9 cellular contexts compared by ENCODE assay signal in genomic region chr2:224401641-224402342, GRCh38. TPM values are rescaled to one million over a fixed set of nuclear protein-coding genes. Genes with fewer than 3 reads are reported as not detected.
DNase-seq lines count a peak whose midpoint lies in the region; ATAC-seq, FAIRE-seq and TF ChIP-seq lines count a peak whose summit lies in the region.
"Had no signal": no experiment of that assay in that cellular context is flagged by ENCODE, and none has a peak within 500 bp of the region (broad histone marks: within the 10 kb centered on the region; RNA-seq: fewer than 3 reads in every experiment).

Gene FAM124B, minus strand, starts transcription at chr2:224402107. Its CDS starts 339 bp downstream, at chr2:224401768.

- H3K4me3 Mint-ChIP-seq in CD4-positive, alpha-beta memory T cell = peak within 1 kb of the TSS; percentile 61 to 84 (median 72)
- peak within 1 kb of the TSS; percentile 42 for H3K4me3 Mint-ChIP-seq in activated CD8-positive, alpha-beta T cell treated with anti-CD3 and anti-CD28 coated beads, Interleukin-2, amount 10 ng/mL, durations not matched to agents 7 days and 5 days
- no peak within 1 kb of the TSS for H3K4me3 Mint-ChIP-seq in Caco-2 (ENCODE audit: unreplicated experiment)

- H3K4me1 Mint-ChIP-seq in CD4-positive, alpha-beta memory T cell = peaks cover 0 to 13% (median 3%) of the 10 kb centered on the region in 4 donors
- H3K4me1 Mint-ChIP-seq in activated CD8-positive, alpha-beta T cell treated with anti-CD3 and anti-CD28 coated beads, Interleukin-2, amount 10 ng/mL, durations not matched to agents 7 days and 5 days (ENCODE audit: low read depth) = peaks cover 7% of the 10 kb centered on the region
- no peaks in the 10 kb centered on the region for H3K4me1 Mint-ChIP-seq in Caco-2 (ENCODE audit: low read depth, unreplicated experiment)

- no peak for FAIRE-seq in pancreas (lab: Jason Lieb, UNC)
- FAIRE-seq: GM18507 had no signal

- ATAC-seq in HG03354 (IDR thresholded peaks at IDR 0.05; ENCODE audit: poor library complexity, severe bottlenecking, unreplicated experiment) = peak; percentile 66
- ATAC-seq in activated CD8-positive, alpha-beta T cell treated with anti-CD3 and anti-CD28 coated beads, Interleukin-2, amount 10 ng/mL, durations not matched to agents 7 days and 5 days = peak; percentile 73
- peak; percentile 13 to 83 (median 62) for ATAC-seq in pancreas
- no peak for ATAC-seq in HG03095 (IDR thresholded peaks at IDR 0.05; ENCODE audit: unreplicated experiment)
- ATAC-seq in HG03196 (IDR thresholded peaks at IDR 0.05; ENCODE audit: unreplicated experiment) = no peak

- peak within 1 kb of the TSS; percentile 31 to 97 (median 85) for H3K27ac Mint-ChIP-seq in CD4-positive, alpha-beta memory T cell
- peak within 1 kb of the TSS; percentile 47 for H3K27ac Mint-ChIP-seq in activated CD8-positive, alpha-beta T cell treated with anti-CD3 and anti-CD28 coated beads, Interleukin-2, amount 10 ng/mL, durations not matched to agents 7 days and 5 days
- no peak within 1 kb of the TSS for H3K27ac Mint-ChIP-seq in Caco-2 (ENCODE audit: unreplicated experiment)

- H3K9me3 Mint-ChIP-seq in CD4-positive, alpha-beta memory T cell = no peaks in the 10 kb centered on the region
- no peaks in the 10 kb centered on the region for H3K9me3 Mint-ChIP-seq in activated CD8-positive, alpha-beta T cell treated with anti-CD3 and anti-CD28 coated beads, Interleukin-2, amount 10 ng/mL, durations not matched to agents 7 days and 5 days (ENCODE audit: insufficient read depth)
- H3K9me3 Mint-ChIP-seq in Caco-2 (ENCODE audit: unreplicated experiment) = peaks cover 15% of the 10 kb centered on the region

- no peaks in the 10 kb centered on the region for H3K36me3 ChIP-seq in CD4-positive, alpha-beta memory T cell (ENCODE audit: insufficient read depth, low read length)
- H3K36me3 ChIP-seq in pancreas (no peaks in the 10 kb centered on the region), Caco-2 (ENCODE audit: control insufficient read depth, insufficient read depth, low read length) (no peaks in the 10 kb centered on the region)

- 59 to 62% methylated on average over 19 of the region's 19 CpGs for WGBS in pancreas, 2 donors

- CTCF ChIA-PET in CD4-positive, alpha-beta memory T cell (lab: Charles Lee; ENCODE audit: partially characterized antibody) = interaction anchor here (0.9 to 1.7 kb wide), 5 partner anchors 9 to 436 kb away, joined by 3 to 8 read pairs (median 3); no protein-coding TSS in a partner anchor
- CTCF ChIA-PET in activated CD8-positive, alpha-beta T cell treated with anti-CD3 and anti-CD28 coated beads, Interleukin-2, amount 10 ng/mL, durations not matched to agents 7 days and 5 days (lab: Charles Lee) = interaction anchor here (0.9 kb wide), 1 partner anchor 34 kb away, joined by 3 read pairs; no protein-coding TSS in a partner anchor
- CTCF ChIA-PET in Caco-2 (lab: Charles Lee) = no interaction called here

- no peaks in the 10 kb centered on the region for H3K27me3 ChIP-seq in CD4-positive, alpha-beta memory T cell (ENCODE audit: insufficient read depth, low read length)
- H3K27me3 ChIP-seq in pancreas (no peaks in the 10 kb centered on the region), Caco-2 (replicated peaks; ENCODE audit: control insufficient read depth, insufficient read depth, low read length) (no peaks in the 10 kb centered on the region)

- intact Hi-C loops in CD4-positive, alpha-beta memory T cell (cut with micrococcal nuclease) = no loop called here
- intact Hi-C loops in pancreas (cut with DNase I) (no loop called here), Caco-2 (cut with micrococcal nuclease; ENCODE audit: unreplicated experiment) (no loop called here)

- no peaks in the 10 kb centered on the region for H3K9me3 ChIP-seq in CD4-positive, alpha-beta memory T cell (ENCODE audit: control insufficient read depth in 1 of 2, low read length in 2 of 2)
- H3K9me3 ChIP-seq in pancreas = no peaks in the 10 kb centered on the region
- no peaks in the 10 kb centered on the region for H3K9me3 ChIP-seq in Caco-2

- H3K27me3 Mint-ChIP-seq in CD4-positive, alpha-beta memory T cell = peaks cover 0 to 4% of the 10 kb centered on the region in 2 donors
- peaks cover 8% of the 10 kb centered on the region for H3K27me3 Mint-ChIP-seq in activated CD8-positive, alpha-beta T cell treated with anti-CD3 and anti-CD28 coated beads, Interleukin-2, amount 10 ng/mL, durations not matched to agents 7 days and 5 days (ENCODE audit: low read depth)
- peaks cover 9% of the 10 kb centered on the region for H3K27me3 Mint-ChIP-seq in Caco-2 (ENCODE audit: insufficient read depth, unreplicated experiment)

- peak; percentile 35 to 70 (median 58) for DNase-seq in CD4-positive, alpha-beta memory T cell
- peak; percentile 46 for DNase-seq in activated CD8-positive, alpha-beta T cell treated with anti-CD3 and anti-CD28 coated beads, Interleukin-2, amount 10 ng/mL, durations not matched to agents 7 days and 5 days
- DNase-seq in foreskin fibroblast (peak; percentile 45 to 65), pancreas (peak in 1 of 6 donors; percentile 38), Caco-2 (no peak)

- peak within 1 kb of the TSS; percentile 27 for H3K27ac ChIP-seq in CD4-positive, alpha-beta memory T cell (ENCODE audit: low read depth, low read length)
- no peak within 1 kb of the TSS for H3K27ac ChIP-seq in pancreas

- peak within 1 kb of the TSS in 1 of 2 donors; percentile 38 for H3K4me3 ChIP-seq in CD4-positive, alpha-beta memory T cell (ENCODE audit: low read length in 2 of 2)
- no peak within 1 kb of the TSS for H3K4me3 ChIP-seq in foreskin fibroblast (ENCODE audit: low read depth in 1 of 2, low read length in 2 of 2)
- peak within 1 kb of the TSS in 2 of 4 donors; percentile 1 to 28 for H3K4me3 ChIP-seq in pancreas
- H3K4me3 ChIP-seq in Caco-2 (ENCODE audit: low read depth, low read length) = no peak within 1 kb of the TSS

- TF ChIP-seq CTCF in foreskin fibroblast (IDR thresholded peaks at IDR 0.05; ENCODE audit: low read depth, low read length) (no peak), pancreas (IDR thresholded peaks at IDR 0.05) (no peak), Caco-2 (IDR thresholded peaks at IDR 0.05; ENCODE audit: insufficient read depth in 1 of 2, low read depth in 1 of 2, low read length in 1 of 2, severe bottlenecking in 1 of 2, unreplicated experiment in 1 of 2) (no peak)

- POLR2A ChIA-PET in CD4-positive, alpha-beta memory T cell (lab: Charles Lee; ENCODE audit: partially characterized antibody) = no interaction called here
- POLR2A ChIA-PET in activated CD8-positive, alpha-beta T cell treated with anti-CD3 and anti-CD28 coated beads, Interleukin-2, amount 10 ng/mL, durations not matched to agents 7 days and 5 days (lab: Charles Lee) = no interaction called here
- POLR2A ChIA-PET in Caco-2 (lab: Charles Lee) = no interaction called here

- BruUV-seq in Caco-2 (replicated peaks; lab: Mats Ljungman, UMichigan) = no TSS peak

- H3K36me3 Mint-ChIP-seq in CD4-positive, alpha-beta memory T cell = peaks cover 0 to 6% of the 10 kb centered on the region in 2 donors
- H3K36me3 Mint-ChIP-seq in activated CD8-positive, alpha-beta T cell treated with anti-CD3 and anti-CD28 coated beads, Interleukin-2, amount 10 ng/mL, durations not matched to agents 7 days and 5 days (ENCODE audit: low read depth) = no peaks in the 10 kb centered on the region
- no peaks in the 10 kb centered on the region for H3K36me3 Mint-ChIP-seq in Caco-2 (ENCODE audit: insufficient read depth, unreplicated experiment)

- H3K4me1 ChIP-seq in CD4-positive, alpha-beta memory T cell (ENCODE audit: insufficient read depth, low read length) = peaks cover 5% of the 10 kb centered on the region
- no peaks in the 10 kb centered on the region for H3K4me1 ChIP-seq in pancreas
- H3K4me1 ChIP-seq in Caco-2 = no peaks in the 10 kb centered on the region

RNA-seq across cellular contexts. Expression of gene FAM124B, which starts in this region (rescaled TPM):
- total RNA-seq in CD4-positive, alpha-beta memory T cell = under 1 TPM; 0.15 to 0.17 TPM
- 1 to 10 TPM in 1 of 2 donors, under 1 TPM in 1; 0.92 to 1.2 TPM for polyA plus RNA-seq in CD4-positive, alpha-beta memory T cell
- total RNA-seq in activated CD8-positive, alpha-beta T cell treated with anti-CD3 and anti-CD28 coated beads, Interleukin-2, amount 10 ng/mL, durations not matched to agents 7 days and 5 days = under 1 TPM; 0.16 to 0.21 TPM
- total RNA-seq in pancreas (under 1 TPM in 5 of 6 donors, not detected in 1; 0.09 to 0.78 (median 0.42) TPM), Caco-2 (2022) (not detected in 2 replicates)
- under 1 TPM; 0.15 to 0.26 TPM for polyA plus RNA-seq in pancreas

Comparison
In these comparisons a context has a peak if more than half of its experiments do, and no peak if none do; other contexts are left out.
1. Peak in DNase-seq and ATAC-seq in activated CD8-positive, alpha-beta T cell treated with anti-CD3 and anti-CD28 coated beads, Interleukin-2, amount 10 ng/mL, durations not matched to agents 7 days and 5 days; RNA of the gene not detected or under 1 TPM.
2. Peak in ATAC-seq in pancreas; RNA of the gene not detected or under 1 TPM.
3. DNase-seq: peak in CD4-positive, alpha-beta memory T cell (5 of 5) and foreskin fibroblast (2 of 2); none in Caco-2 (0 of 2).